Comparison of ENCODE assay signal across 24 cellular contexts in genomic region chr11:66646875-66647274, GRCh38. TPM values are rescaled to one million over a fixed set of nuclear protein-coding genes. Genes with fewer than 3 reads are reported as not detected.
DNase-seq lines count a peak whose midpoint lies in the region; ATAC-seq and TF ChIP-seq lines count a peak whose summit lies in the region.
"Had no signal": no experiment of that assay in that cellular context is flagged by ENCODE, and none has a peak within 500 bp of the region (broad histone marks: within the 10 kb centered on the region; RNA-seq: fewer than 3 reads in every experiment).

No MANE protein-coding gene starts in this region.

- 58 to 72% methylated on average over 2 of the region's 2 CpGs for WGBS in gastroesophageal sphincter (ENCODE audit: low coverage in 1 of 2), 2 donors

- H3K27ac Mint-ChIP-seq in activated naive CD8-positive, alpha-beta T cell, result peak overlapping the region; percentile 79
- H3K27ac Mint-ChIP-seq in activated naive CD8-positive, alpha-beta T cell treated with anti-CD3 and anti-CD28 coated beads for 36 hours, result no peak overlapping the region
- peak overlapping the region; percentile 52 for H3K27ac Mint-ChIP-seq in stimulated activated effector memory CD8-positive, alpha-beta T cell treated with anti-CD3 and anti-CD28 coated beads, Interleukin-12 subunit alpha, Interleukin-12 subunit beta, amount 100 ng/mL, for 72 hours
- no peak overlapping the region for H3K27ac Mint-ChIP-seq in MCF 10A (ENCODE audit: low read depth, unreplicated experiment)

- H3K9me3 ChIP-seq in OCI-LY7 (ENCODE audit: low read length) (no peaks in the 10 kb centered on the region), gastroesophageal sphincter (no peaks in the 10 kb centered on the region)
- H3K9me3 ChIP-seq: BLaER1, lower lobe of right lung, mucosa of descending colon, prostate gland, uterus had no signal

- no peak for TF ChIP-seq EP300 in gastroesophageal sphincter (IDR thresholded peaks at IDR 0.05)

- no peaks in the 10 kb centered on the region for H3K27me3 ChIP-seq in gastroesophageal sphincter
- H3K27me3 ChIP-seq: BLaER1, uterus had no signal

- H3K79me2 ChIP-seq in OCI-LY7 (ENCODE audit: insufficient read depth, low read depth, low read length), result peaks cover 93% of the 10 kb centered on the region

- peaks cover 35% of the 10 kb centered on the region for H3K36me3 Mint-ChIP-seq in activated naive CD8-positive, alpha-beta T cell
- peaks cover 83% of the 10 kb centered on the region for H3K36me3 Mint-ChIP-seq in activated naive CD8-positive, alpha-beta T cell treated with anti-CD3 and anti-CD28 coated beads for 36 hours
- H3K36me3 Mint-ChIP-seq in stimulated activated effector memory CD8-positive, alpha-beta T cell treated with anti-CD3 and anti-CD28 coated beads, Interleukin-12 subunit alpha, Interleukin-12 subunit beta, amount 100 ng/mL, for 72 hours, result peaks cover 100% of the 10 kb centered on the region
- H3K36me3 Mint-ChIP-seq in MCF 10A (ENCODE audit: insufficient read depth, unreplicated experiment), result peaks cover 100% of the 10 kb centered on the region

- no peaks in the 10 kb centered on the region for H3K9me3 Mint-ChIP-seq in activated naive CD8-positive, alpha-beta T cell (ENCODE audit: low read depth)
- no peaks in the 10 kb centered on the region for H3K9me3 Mint-ChIP-seq in activated naive CD8-positive, alpha-beta T cell treated with anti-CD3 and anti-CD28 coated beads for 36 hours
- no peaks in the 10 kb centered on the region for H3K9me3 Mint-ChIP-seq in stimulated activated effector memory CD8-positive, alpha-beta T cell treated with anti-CD3 and anti-CD28 coated beads, Interleukin-12 subunit alpha, Interleukin-12 subunit beta, amount 100 ng/mL, for 72 hours
- H3K9me3 Mint-ChIP-seq in MCF 10A (ENCODE audit: unreplicated experiment), result no peaks in the 10 kb centered on the region
- H3K9me3 Mint-ChIP-seq: activated CD4-positive, alpha-beta T cell treated with anti-CD3 and anti-CD28 coated beads, Interleukin-2, amount 10 ng/mL, durations not matched to agents 24 days and 14 days; IgD-negative memory B cell had no signal

- no peak overlapping the region for H3K4me2 ChIP-seq in OCI-LY7 (ENCODE audit: low read length)
- H3K4me2 ChIP-seq: BLaER1 had no signal

- intact Hi-C loops in OCI-LY7 (cut with micrococcal nuclease; ENCODE audit: unreplicated experiment), result no loop called here
- intact Hi-C loops in MCF 10A (cut with micrococcal nuclease), result no loop called here

- no peak overlapping the region for H3K4me3 ChIP-seq in OCI-LY7 (ENCODE audit: low read depth, low read length, poor library complexity, severe bottlenecking)
- H3K4me3 ChIP-seq in gastroesophageal sphincter, result no peak overlapping the region
- H3K4me3 ChIP-seq: BLaER1, lower lobe of right lung, mucosa of descending colon, prostate gland, uterus had no signal

- DNase-seq in activated naive CD8-positive, alpha-beta T cell treated with anti-CD3 and anti-CD28 coated beads for 36 hours, result no peak
- DNase-seq in OCI-LY7 (ENCODE audit: low spot score), result no peak
- no peak for DNase-seq in stimulated activated effector memory CD8-positive, alpha-beta T cell treated with anti-CD3 and anti-CD28 coated beads, Interleukin-12 subunit alpha, Interleukin-12 subunit beta, amount 100 ng/mL, for 72 hours (ENCODE audit: low spot score in 2 of 2)
- DNase-seq in MCF 10A (ENCODE audit: unreplicated experiment), result no peak
- DNase-seq in retina, result no peak
- DNase-seq: ACHN; activated CD4-positive, alpha-beta T cell treated with anti-CD3 and anti-CD28 coated beads, Interleukin-2, amount 10 ng/mL, durations not matched to agents 24 days and 14 days; activated CD8-positive, alpha-beta memory T cell treated with anti-CD3 and anti-CD28 coated beads, Interleukin-2, amount 50 U/mL, for 4 hours; activated effector memory CD4-positive, alpha-beta T cell treated with anti-CD3 and anti-CD28 coated beads, Interleukin-2, amount 50 U/mL, for 16 hours; lower lobe of right lung; mucosa of descending colon; NCI-H2081; NCI-H226; RPMI8226; substantia nigra; T-helper 2 cell; uterus had no signal

- POLR2A ChIA-PET in OCI-LY7 (lab: Charles Lee), result interaction anchor here (0.9 to 1.3 kb wide), 3 partner anchors 9 to 30 kb away, joined by 3 to 4 read pairs (median 3); partner anchors contain the start of genes RBM14 and RBM4
- POLR2A ChIA-PET in MCF 10A (lab: Yijun Ruan, JAX), result interaction anchor here (0.8 to 5.2 kb wide), 5 partner anchors 9 to 40 kb away, joined by 3 to 48 read pairs (median 4); partner anchors contain the start of gene RBM4

- no peaks in the 10 kb centered on the region for H3K9me2 ChIP-seq in OCI-LY7 (ENCODE audit: insufficient read depth, low read length)

- H2AFZ ChIP-seq in OCI-LY7 (ENCODE audit: low read length), result no peak overlapping the region

- TF ChIP-seq CTCF in OCI-LY7 (conservative IDR thresholded peaks at IDR 0.05; ENCODE audit: low read length) (no peak), gastroesophageal sphincter (IDR thresholded peaks at IDR 0.05) (no peak), MCF 10A (IDR thresholded peaks at IDR 0.05; ENCODE audit: unreplicated experiment) (no peak)

- H3K27ac ChIP-seq in OCI-LY7 (ENCODE audit: low read depth, low read length, poor library complexity, severe bottlenecking) (no peak overlapping the region), gastroesophageal sphincter (peak overlapping the region in 3 of 4 donors; percentile 52 to 64 (median 57))
- H3K27ac ChIP-seq: BLaER1, lower lobe of right lung, prostate gland, uterus had no signal

- peak overlapping the region; percentile 97 for H3K4me3 Mint-ChIP-seq in activated naive CD8-positive, alpha-beta T cell
- H3K4me3 Mint-ChIP-seq in activated naive CD8-positive, alpha-beta T cell treated with anti-CD3 and anti-CD28 coated beads for 36 hours, result no peak overlapping the region
- no peak overlapping the region for H3K4me3 Mint-ChIP-seq in stimulated activated effector memory CD8-positive, alpha-beta T cell treated with anti-CD3 and anti-CD28 coated beads, Interleukin-12 subunit alpha, Interleukin-12 subunit beta, amount 100 ng/mL, for 72 hours
- no peak overlapping the region for H3K4me3 Mint-ChIP-seq in MCF 10A (ENCODE audit: unreplicated experiment)

- BruUV-seq in OCI-LY7 (replicated peaks; lab: Mats Ljungman, UMichigan) (TSS peak; percentile 18), MCF 10A (replicated peaks; lab: Mats Ljungman, UMichigan) (no TSS peak)

- ATAC-seq in gastroesophageal sphincter, result no peak
- ATAC-seq in stimulated activated effector memory CD8-positive, alpha-beta T cell treated with anti-CD3 and anti-CD28 coated beads, Interleukin-12 subunit alpha, Interleukin-12 subunit beta, amount 100 ng/mL, for 72 hours, result no peak
- ATAC-seq in activated CD4-positive, CD25-positive, alpha-beta regulatory T cell treated with anti-CD3 and anti-CD28 coated beads, Interleukin-2, amount 50 U/mL, for 24 hours, result no peak
- ATAC-seq: lower lobe of right lung, mucosa of descending colon had no signal

- CTCF ChIA-PET in OCI-LY7 (lab: Charles Lee; ENCODE audit: unreplicated experiment), result no interaction called here
- CTCF ChIA-PET in MCF 10A (lab: Yijun Ruan, JAX), result no interaction called here

- H3K4me1 Mint-ChIP-seq in activated naive CD8-positive, alpha-beta T cell (ENCODE audit: low read depth), result peaks cover 79% of the 10 kb centered on the region
- H3K4me1 Mint-ChIP-seq in activated naive CD8-positive, alpha-beta T cell treated with anti-CD3 and anti-CD28 coated beads for 36 hours, result peaks cover 75% of the 10 kb centered on the region
- H3K4me1 Mint-ChIP-seq in stimulated activated effector memory CD8-positive, alpha-beta T cell treated with anti-CD3 and anti-CD28 coated beads, Interleukin-12 subunit alpha, Interleukin-12 subunit beta, amount 100 ng/mL, for 72 hours, result peaks cover 59% of the 10 kb centered on the region
- H3K4me1 Mint-ChIP-seq in MCF 10A (ENCODE audit: insufficient read depth, unreplicated experiment), result peaks cover 38% of the 10 kb centered on the region

- H3K36me3 ChIP-seq in OCI-LY7 (ENCODE audit: insufficient read depth, low read length) (peaks cover 100% of the 10 kb centered on the region), gastroesophageal sphincter (peaks cover 0 to 90% of the 10 kb centered on the region in 2 donors)
- H3K36me3 ChIP-seq: uterus had no signal

- H3K4me1 ChIP-seq in OCI-LY7 (ENCODE audit: insufficient read depth, low read length, poor library complexity, severe bottlenecking) (peaks cover 16% of the 10 kb centered on the region), gastroesophageal sphincter (peaks cover 16 to 79% (median 46%) of the 10 kb centered on the region in 3 donors)

- peaks cover 35% of the 10 kb centered on the region for H4K20me1 ChIP-seq in OCI-LY7 (ENCODE audit: insufficient read depth, low read length)

- no peaks in the 10 kb centered on the region for H3K27me3 Mint-ChIP-seq in activated naive CD8-positive, alpha-beta T cell
- H3K27me3 Mint-ChIP-seq in activated naive CD8-positive, alpha-beta T cell treated with anti-CD3 and anti-CD28 coated beads for 36 hours, result no peaks in the 10 kb centered on the region
- H3K27me3 Mint-ChIP-seq in MCF 10A (ENCODE audit: insufficient read depth, unreplicated experiment), result no peaks in the 10 kb centered on the region
- H3K27me3 Mint-ChIP-seq: activated CD4-positive, alpha-beta T cell treated with anti-CD3 and anti-CD28 coated beads, Interleukin-2, amount 10 ng/mL, durations not matched to agents 24 days and 14 days; IgD-negative memory B cell had no signal

- TF ChIP-seq POLR2A in gastroesophageal sphincter (IDR thresholded peaks at IDR 0.05), result no peak

RNA-seq across cellular contexts. Expression of gene RBM4, which starts 8.4 kb away (rescaled TPM):
- 100 to 1,000 TPM; 134 to 140 TPM for total RNA-seq in activated naive CD8-positive, alpha-beta T cell treated with anti-CD3 and anti-CD28 coated beads for 36 hours
- 66.0 and 93.9 TPM in 2 replicates for total RNA-seq in OCI-LY7 (2014; rRNA removed; shearing (Covaris generic))
- 139 and 140 TPM in 2 replicates for total RNA-seq in OCI-LY7 (2022)
- 100 to 1,000 TPM in 3 of 4 donors, 10 to 100 TPM in 1; 98.2 to 114 (median 102) TPM for total RNA-seq in gastroesophageal sphincter
- total RNA-seq in MCF 10A (2022), result 171 and 172 TPM in 2 replicates

RNA-seq across cellular contexts. Expression of gene RBM14, which starts 30.4 kb away (rescaled TPM):
- 100 to 1,000 TPM; 157 to 162 TPM for total RNA-seq in activated naive CD8-positive, alpha-beta T cell treated with anti-CD3 and anti-CD28 coated beads for 36 hours
- 65.8 and 94.6 TPM in 2 replicates for total RNA-seq in OCI-LY7 (2014; rRNA removed; shearing (Covaris generic))
- total RNA-seq in OCI-LY7 (2022), result 227 and 243 TPM in 2 replicates
- total RNA-seq in gastroesophageal sphincter, result 10 to 100 TPM; 25.6 to 66.6 (median 42.5) TPM
- 78.1 and 88.3 TPM in 2 replicates for total RNA-seq in MCF 10A (2022)

RNA-seq across cellular contexts. Expression of gene RBM4B, which starts 30.8 kb away (rescaled TPM):
- total RNA-seq in activated naive CD8-positive, alpha-beta T cell treated with anti-CD3 and anti-CD28 coated beads for 36 hours, result 10 to 100 TPM; 12.2 to 15.5 TPM
- 29.1 and 40.0 TPM in 2 replicates for total RNA-seq in OCI-LY7 (2014; rRNA removed; shearing (Covaris generic))
- total RNA-seq in OCI-LY7 (2022) (38.3 and 39.4 TPM in 2 replicates), gastroesophageal sphincter (10 to 100 TPM; 10.7 to 28.2 (median 12.3) TPM), MCF 10A (2022) (9.5 and 13.5 TPM in 2 replicates)

RNA-seq across cellular contexts. Expression of gene CCS, which starts 53.9 kb away (rescaled TPM):
- total RNA-seq in activated naive CD8-positive, alpha-beta T cell treated with anti-CD3 and anti-CD28 coated beads for 36 hours, result 10 to 100 TPM; 19.7 to 20.9 TPM
- 31.7 and 32.6 TPM in 2 replicates for total RNA-seq in OCI-LY7 (2014; rRNA removed; shearing (Covaris generic))
- total RNA-seq in OCI-LY7 (2022) (34.4 and 36.7 TPM in 2 replicates), gastroesophageal sphincter (10 to 100 TPM; 28.1 to 41.7 (median 33.9) TPM), MCF 10A (2022) (25.8 and 34.4 TPM in 2 replicates)

RNA-seq across cellular contexts. Expression of gene CCDC87, which starts 54.0 kb away (rescaled TPM):
- under 1 TPM; 0.16 to 0.23 TPM for total RNA-seq in activated naive CD8-positive, alpha-beta T cell treated with anti-CD3 and anti-CD28 coated beads for 36 hours
- total RNA-seq in OCI-LY7 (2014; rRNA removed; shearing (Covaris generic)), result 0.13 and 0.26 TPM in 2 replicates
- 0.17 and 0.36 TPM in 2 replicates for total RNA-seq in OCI-LY7 (2022)
- 1 to 10 TPM in 3 of 4 donors, under 1 TPM in 1; 0.27 to 1.2 (median 1.1) TPM for total RNA-seq in gastroesophageal sphincter
- not detected in 2 replicates for total RNA-seq in MCF 10A (2022)
- total RNA-seq: skeletal muscle tissue had no signal

Comparison
In these comparisons a context has a peak if more than half of its experiments do, and no peak if none do; other contexts are left out.
1. H3K27ac Mint-ChIP-seq: peak in activated naive CD8-positive, alpha-beta T cell (single experiment) and stimulated activated effector memory CD8-positive, alpha-beta T cell treated with anti-CD3 and anti-CD28 coated beads, Interleukin-12 subunit alpha, Interleukin-12 subunit beta, amount 100 ng/mL, for 72 hours (single experiment); none in activated naive CD8-positive, alpha-beta T cell treated with anti-CD3 and anti-CD28 coated beads for 36 hours (single experiment) and MCF 10A (single experiment).